In genomic region chr3:117135207-117135606, GRCh38 we compare ENCODE assay signal across 26 cellular contexts.
"Had no signal": no experiment of that assay in that cellular context is flagged by ENCODE, and none has a peak within 500 bp of the region (broad histone marks: within the 10 kb centered on the region; RNA-seq: fewer than 3 reads in every experiment).

No MANE protein-coding gene starts in this region.

- H3K27me3 Mint-ChIP-seq: dendritic cell treated with granulocyte-macrophage colony-stimulating factor and Interleukin-4, amounts not matched to agents 40 ng/mL and 50 ng/mL, for 4 days; effector memory CD8-positive, alpha-beta T cell had no signal

- H3K4me3 Mint-ChIP-seq: dendritic cell treated with granulocyte-macrophage colony-stimulating factor and Interleukin-4, amounts not matched to agents 40 ng/mL and 50 ng/mL, for 4 days; effector memory CD8-positive, alpha-beta T cell; endodermal cell had no signal

- H3K27me3 ChIP-seq: colonic mucosa, esophagus squamous epithelium, gastrocnemius medialis, heart right ventricle had no signal

- DNase-seq: cerebellar nuclear complex; colonic mucosa; cortex of kidney; effector CD8-positive, alpha-beta T cell; effector memory CD8-positive, alpha-beta T cell; endodermal cell; erythroblast; esophagus squamous epithelium; foreskin fibroblast; foreskin melanocyte; gastrocnemius medialis; glutamatergic neuron; head of caudate nucleus; heart right ventricle; hippocampal formation; left cardiac atrium; left ventricle myocardium inferior; lower lobe of right lung; mesenchymal stem cell; midbrain had no signal

- FAIRE-seq: endometrium, islet of Langerhans, keratinocyte had no signal

- H3K4me1 Mint-ChIP-seq: endodermal cell had no signal

- H3K9me3 Mint-ChIP-seq: dendritic cell treated with granulocyte-macrophage colony-stimulating factor and Interleukin-4, amounts not matched to agents 40 ng/mL and 50 ng/mL, for 4 days; endodermal cell had no signal

- H3K4me1 ChIP-seq: colonic mucosa, esophagus squamous epithelium, gastrocnemius medialis, heart right ventricle, left ventricle myocardium inferior, lower lobe of right lung had no signal

- H3K27ac ChIP-seq: colonic mucosa, epithelial cell of prostate, esophagus squamous epithelium, gastrocnemius medialis, heart right ventricle, left ventricle myocardium inferior, lower lobe of right lung had no signal

- H3K4me3 ChIP-seq: colonic mucosa, esophagus squamous epithelium, gastrocnemius medialis, heart right ventricle, left ventricle myocardium inferior, lower lobe of right lung had no signal

- H3K9me3 ChIP-seq: colonic mucosa, esophagus squamous epithelium, gastrocnemius medialis, heart right ventricle, left ventricle myocardium inferior, lower lobe of right lung had no signal

- ATAC-seq: effector memory CD8-positive, alpha-beta T cell; esophagus mucosa; gastrocnemius medialis; heart right ventricle; left cardiac atrium; lower lobe of right lung had no signal

- H3K36me3 ChIP-seq: colonic mucosa, esophagus squamous epithelium, gastrocnemius medialis, heart right ventricle, left ventricle myocardium inferior, lower lobe of right lung had no signal

- H3K27ac Mint-ChIP-seq: dendritic cell treated with granulocyte-macrophage colony-stimulating factor and Interleukin-4, amounts not matched to agents 40 ng/mL and 50 ng/mL, for 4 days; effector memory CD8-positive, alpha-beta T cell; endodermal cell had no signal
